Comparison of ENCODE assay signal across 27 cellular contexts in genomic region chr5:135502836-135503520, GRCh38. TPM values are rescaled to one million over a fixed set of nuclear protein-coding genes. Genes with fewer than 3 reads are reported as not detected.
"Had no signal": no experiment of that assay in that cellular context is flagged by ENCODE, and none has a peak within 500 bp of the region (broad histone marks: within the 10 kb centered on the region; RNA-seq: fewer than 3 reads in every experiment).

No MANE protein-coding gene starts in this region.

- H3K27ac ChIP-seq: ascending aorta, body of pancreas, SK-N-MC had no signal

- H3K4me3 ChIP-seq: ascending aorta, body of pancreas, SK-N-MC had no signal

- H3K27me3 ChIP-seq: ascending aorta had no signal

- DNase-seq: activated CD4-positive, alpha-beta memory T cell treated with anti-CD3 and anti-CD28 coated beads, Interleukin-2, amount 10 ng/mL, durations not matched to agents 7 days and 5 days; activated CD4-positive, alpha-beta T cell treated with anti-CD3 and anti-CD28 coated beads for 36 hours; activated CD4-positive, alpha-beta T cell treated with anti-CD3 and anti-CD28 coated beads, Interleukin-2, amount 50 U/mL, for 1 hour; activated CD8-positive, alpha-beta memory T cell treated with anti-CD3 and anti-CD28 coated beads, Interleukin-2, amount 50 U/mL, for 4 hours; activated effector memory CD4-positive, alpha-beta T cell treated with Interleukin-2 at 50 U/mL for 16 hours; activated naive CD4-positive, alpha-beta T cell; activated T-cell treated with anti-CD3 and anti-CD28 coated beads, Interleukin-2, amount 50 U/mL, for 1 hour; amniotic stem cell; body of pancreas; central memory CD4-positive, alpha-beta T cell; KG1; NCI-H1048; NCI-H1694; NCI-H2029; NCI-H524; T-cell; T-helper 2 cell; T1000 had no signal

- H3K4me1 ChIP-seq: ascending aorta, body of pancreas had no signal

- H3K9me3 ChIP-seq: ascending aorta, body of pancreas had no signal

- H3K36me3 ChIP-seq: ascending aorta had no signal

RNA-seq across cellular contexts. Expression of gene NEUROG1, which starts 32.8 kb away (rescaled TPM):
- total RNA-seq: activated CD4-positive, alpha-beta memory T cell treated with anti-CD3 and anti-CD28 coated beads, Interleukin-2, amount 10 ng/mL, durations not matched to agents 7 days and 5 days; activated CD4-positive, alpha-beta T cell treated with anti-CD3 and anti-CD28 coated beads for 36 hours; ascending aorta; body of pancreas; bronchial epithelial cell; chondrocyte; LHCN-M2; M059J; OCI-LY7; Right ventricle myocardium inferior; RPMI7951; T-cell had no signal

RNA-seq across cellular contexts. Expression of gene TIFAB, which starts 50.8 kb away (rescaled TPM):
- total RNA-seq: activated CD4-positive, alpha-beta memory T cell treated with anti-CD3 and anti-CD28 coated beads, Interleukin-2, amount 10 ng/mL, durations not matched to agents 7 days and 5 days; activated CD4-positive, alpha-beta T cell treated with anti-CD3 and anti-CD28 coated beads for 36 hours; ascending aorta; body of pancreas; bronchial epithelial cell; chondrocyte; LHCN-M2; M059J; OCI-LY7; Right ventricle myocardium inferior; RPMI7951 had no signal

RNA-seq across cellular contexts. Expression of gene DCANP1, which starts 55.8 kb away (rescaled TPM):
- total RNA-seq: activated CD4-positive, alpha-beta memory T cell treated with anti-CD3 and anti-CD28 coated beads, Interleukin-2, amount 10 ng/mL, durations not matched to agents 7 days and 5 days; activated CD4-positive, alpha-beta T cell treated with anti-CD3 and anti-CD28 coated beads for 36 hours; ascending aorta; bronchial epithelial cell; chondrocyte; LHCN-M2; M059J; OCI-LY7; Right ventricle myocardium inferior; RPMI7951; T-cell had no signal
